Comparison of ENCODE assay signal across 12 cellular contexts in genomic region chr2:20615046-20615465, GRCh38. TPM values are rescaled to one million over a fixed set of nuclear protein-coding genes. Genes with fewer than 3 reads are reported as not detected.
DNase-seq lines count a peak whose midpoint lies in the region; ATAC-seq and TF ChIP-seq lines count a peak whose summit lies in the region.
"Had no signal": no experiment of that assay in that cellular context is flagged by ENCODE, and none has a peak within 500 bp of the region (broad histone marks: within the 10 kb centered on the region; RNA-seq: fewer than 3 reads in every experiment).

No MANE protein-coding gene starts in this region.

- peaks cover 24% of the 10 kb centered on the region for H3K36me3 Mint-ChIP-seq in Calu3 (ENCODE audit: insufficient read depth, unreplicated experiment)

- TF ChIP-seq CTCF in Calu3 (IDR thresholded peaks at IDR 0.05; ENCODE audit: unreplicated experiment): no peak
- no peak for TF ChIP-seq CTCF in left lung (IDR thresholded peaks at IDR 0.05)
- no peak for TF ChIP-seq CTCF in RWPE1 (conservative IDR thresholded peaks at IDR 0.05; ENCODE audit: low read depth)

- H3K27me3 ChIP-seq in left lung: no peaks in the 10 kb centered on the region
- H3K27me3 ChIP-seq: testis had no signal

- H3K4me1 ChIP-seq in left lung: peaks cover 57 to 88% of the 10 kb centered on the region in 2 donors

- BruUV-seq in Calu3 (replicated peaks; lab: Mats Ljungman, UMichigan): no TSS peak

- H3K27me3 Mint-ChIP-seq in Calu3 (ENCODE audit: unreplicated experiment): no peaks in the 10 kb centered on the region
- H3K27me3 Mint-ChIP-seq: activated CD4-positive, alpha-beta T cell treated with anti-CD3 and anti-CD28 coated beads for 36 hours; dendritic cell treated with granulocyte-macrophage colony-stimulating factor and Interleukin-4, amounts not matched to agents 40 ng/mL and 50 ng/mL, for 4 days had no signal

- H3K9me3 ChIP-seq in left lung: no peaks in the 10 kb centered on the region
- H3K9me3 ChIP-seq: testis had no signal

- intact Hi-C loops in Calu3 (cut with micrococcal nuclease; ENCODE audit: unreplicated experiment): no loop called here
- intact Hi-C loops in left lung (cut with DNase I): no loop called here
- intact Hi-C loops in sciatic nerve (cut with DNase I): no loop called here

- H3K36me3 ChIP-seq in left lung: peaks cover 0 to 12% of the 10 kb centered on the region in 2 donors

- peaks cover 51% of the 10 kb centered on the region for H3K4me1 Mint-ChIP-seq in Calu3 (ENCODE audit: low read depth, unreplicated experiment)
- H3K4me1 Mint-ChIP-seq: activated CD4-positive, alpha-beta T cell treated with anti-CD3 and anti-CD28 coated beads for 36 hours had no signal

- H3K4me3 ChIP-seq in left lung: no peak overlapping the region
- H3K4me3 ChIP-seq: testis had no signal

- H3K27ac Mint-ChIP-seq in Calu3 (ENCODE audit: unreplicated experiment): no peak overlapping the region
- H3K27ac Mint-ChIP-seq: activated CD4-positive, alpha-beta T cell treated with anti-CD3 and anti-CD28 coated beads for 36 hours had no signal

- DNase-seq in Calu3 (peak; percentile 17), caudate nucleus (lab: John Stamatoyannopoulos, UW) (peak in 2 of 61 donors; percentile 33 to 42), left lung (peak in 1 of 2 donors; percentile 29), sciatic nerve (ENCODE audit: low spot score) (peak; percentile 56), A172 (ENCODE audit: low spot score) (no peak), NCI-H82 treated with DMSO at 0.1 percent for 48 hours (lab: John Stamatoyannopoulos, UW; ENCODE audit: unreplicated experiment) (no peak), RWPE1 (ENCODE audit: low spot score) (no peak)
- DNase-seq: activated CD4-positive, alpha-beta T cell treated with anti-CD3 and anti-CD28 coated beads for 36 hours; activated gamma-delta T cell had no signal

- ATAC-seq in left lung (no peak), sciatic nerve (no peak), HG02970 (IDR thresholded peaks at IDR 0.05; ENCODE audit: low FRiP score, unreplicated experiment) (no peak)
- ATAC-seq: activated CD4-positive, alpha-beta T cell treated with anti-CD3 and anti-CD28 coated beads for 36 hours had no signal

- POLR2A ChIA-PET in RWPE1 (lab: Yijun Ruan, JAX; ENCODE audit: low non-redundant PET): no interaction called here

- H3K27ac ChIP-seq in caudate nucleus (ENCODE audit: low read depth, low read length) (peak overlapping the region; percentile 96), left lung (peak overlapping the region; percentile 17 to 81), RWPE1 (no peak overlapping the region; the same call in 1 of the 2 replicates)

- CTCF ChIA-PET in Calu3 (lab: Charles Lee): interaction anchor here (0.7 to 1.9 kb wide), 2 partner anchors 19 to 301 kb away, joined by 3 to 4 read pairs; no protein-coding TSS in a partner anchor
- CTCF ChIA-PET in RWPE1 (lab: Yijun Ruan, JAX): interaction anchor here (0.6 to 1.1 kb wide), 3 partner anchors 9 to 348 kb away, joined by 3 to 8 read pairs (median 4); no protein-coding TSS in a partner anchor

- no peak overlapping the region for H3K4me3 Mint-ChIP-seq in Calu3 (ENCODE audit: low read depth, unreplicated experiment)
- H3K4me3 Mint-ChIP-seq: activated CD4-positive, alpha-beta T cell treated with anti-CD3 and anti-CD28 coated beads for 36 hours; dendritic cell treated with granulocyte-macrophage colony-stimulating factor and Interleukin-4, amounts not matched to agents 40 ng/mL and 50 ng/mL, for 4 days had no signal

- H3K9me3 Mint-ChIP-seq in Calu3 (ENCODE audit: low read depth, unreplicated experiment): no peaks in the 10 kb centered on the region
- H3K9me3 Mint-ChIP-seq: dendritic cell treated with granulocyte-macrophage colony-stimulating factor and Interleukin-4, amounts not matched to agents 40 ng/mL and 50 ng/mL, for 4 days had no signal

RNA-seq across cellular contexts. Expression of gene HS1BP3, which starts 35.8 kb away (rescaled TPM):
- 26.4 and 28.5 TPM in 2 replicates for total RNA-seq in Calu3 (2022)
- total RNA-seq in left lung: 10 to 100 TPM; 36.1 to 39.7 TPM
- 23.2 TPM for total RNA-seq in sciatic nerve
- 32.3 and 43.9 TPM in 2 replicates for total RNA-seq in A172 (2014; rRNA removed; shearing (Covaris generic))

RNA-seq across cellular contexts. Expression of gene GDF7, which starts 51.9 kb away (rescaled TPM):
- total RNA-seq in Calu3 (2022) (not detected in 2 replicates), left lung (under 1 TPM; 0.15 to 0.37 TPM), sciatic nerve (7.6 TPM)
- total RNA-seq in A172 (2014; rRNA removed; shearing (Covaris generic)): 0.10 and 0.24 TPM in 2 replicates

Comparison
In these comparisons a context has a peak if more than half of its experiments do, and no peak if none do; other contexts are left out.
1. DNase-seq: peak in Calu3 (single experiment) and sciatic nerve (single experiment); none in A172 (single experiment), NCI-H82 treated with DMSO at 0.1 percent for 48 hours (single experiment) and RWPE1 (single experiment).